In genomic region chr7:22694597-22695207, GRCh38 we compare ENCODE assay signal across 1 cellular context.
TF ChIP-seq lines count a peak whose summit lies in the region.

No MANE protein-coding gene starts in this region.

TF ChIP-seq in HepG2, 621 proteins besides CTCF, POLR2A, EP300 and RAD21 (continued from another document):
- TF ChIP-seq ZNF790 (CRISPR knock-in tag; IDR thresholded peaks at IDR 0.05; ENCODE audit: borderline replicate concordance) (no peak), GATAD1 (CRISPR knock-in tag; IDR thresholded peaks at IDR 0.05) (no peak), FOXK2 (IDR thresholded peaks at IDR 0.05) (no peak), ZNF75D (CRISPR knock-in tag; IDR thresholded peaks at IDR 0.05; ENCODE audit: borderline replicate concordance) (no peak), HNRNPLL (IDR thresholded peaks at IDR 0.05; ENCODE audit: low read depth, low read length, poor library complexity, severe bottlenecking) (no peak), RARG (CRISPR knock-in tag; IDR thresholded peaks at IDR 0.05; ENCODE audit: low read depth) (no peak), TAF15 (IDR thresholded peaks at IDR 0.05; ENCODE audit: low read depth, low read length, poor library complexity, severe bottlenecking) (no peak), IKZF5 (CRISPR knock-in tag; IDR thresholded peaks at IDR 0.05) (no peak), ZNF710 (CRISPR knock-in tag; IDR thresholded peaks at IDR 0.05; ENCODE audit: borderline replicate concordance) (no peak), GATAD2A (CRISPR knock-in tag; IDR thresholded peaks at IDR 0.05) (no peak), ZNF251 (CRISPR knock-in tag; IDR thresholded peaks at IDR 0.05) (no peak), KLF6 (CRISPR knock-in tag; IDR thresholded peaks at IDR 0.05) (no peak), TEAD3 (CRISPR knock-in tag; optimal IDR thresholded peaks at IDR 0.05; ENCODE audit: borderline replicate concordance) (no peak)
